ENCODE assay signal across 17 cellular contexts in the genomic region with DNA sequence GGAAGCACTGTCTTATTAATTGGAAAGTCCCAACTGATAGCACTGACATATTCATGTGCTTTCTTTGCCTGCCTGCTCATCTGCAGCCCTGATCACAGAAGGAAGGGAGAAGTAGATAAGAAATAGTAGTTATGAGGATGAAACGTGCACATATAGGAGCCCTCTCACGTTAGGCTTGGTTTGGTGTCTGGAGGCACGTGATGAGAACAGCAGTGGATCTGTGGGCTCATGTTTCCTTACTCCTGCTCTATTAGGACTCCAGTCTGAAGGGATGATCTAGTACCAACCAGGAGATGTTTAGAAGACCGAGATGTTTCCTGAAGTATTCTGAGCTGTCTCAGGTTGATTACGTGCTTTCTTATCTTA.
A peak's percentile ranks its signal among the peaks of the same experiment; 100 is the strongest.
DNase-seq lines count a peak whose midpoint lies in the region; ATAC-seq and TF ChIP-seq lines count a peak whose summit lies in the region.
"Had no signal": no experiment of that assay in that cellular context is flagged by ENCODE, and none has a peak within 500 bp of the region (broad histone marks: within the 10 kb centered on the region; RNA-seq: fewer than 3 reads in every experiment).

No MANE protein-coding gene starts in this region.

- H3K27ac Mint-ChIP-seq in activated naive CD8-positive, alpha-beta T cell treated with anti-CD3 and anti-CD28 coated beads for 36 hours, result peak overlapping the region; percentile 40
- H3K27ac Mint-ChIP-seq: activated naive CD8-positive, alpha-beta T cell treated with anti-CD3 and anti-CD28 coated beads, Interleukin-2, amount 10 ng/mL, durations not matched to agents 7 days and 5 days; T-helper 1 cell treated with Interleukin-12 subunit alpha and Interleukin-12 subunit beta and Interleukin-4 antibody, amounts not matched to agents 30 μg/mL and 1 μg/mL, for 36 hours had no signal

- H3K4me1 ChIP-seq in neutrophil (ENCODE audit: control insufficient read depth in 1 of 2, insufficient read depth in 1 of 2, low read depth in 1 of 2, low read length in 1 of 2) (peaks cover 17 to 26% of the 10 kb centered on the region in 2 experiments), right cardiac atrium (ENCODE audit: control insufficient read depth, insufficient read depth, low read length) (peaks cover 25% of the 10 kb centered on the region)

- H3K36me3 Mint-ChIP-seq in activated naive CD8-positive, alpha-beta T cell treated with anti-CD3 and anti-CD28 coated beads for 36 hours, result peaks cover 19% of the 10 kb centered on the region

- peak; percentile 29 for ATAC-seq in HG02759 (IDR thresholded peaks at IDR 0.05; ENCODE audit: unreplicated experiment)
- ATAC-seq in right cardiac atrium, result no peak
- no peak for ATAC-seq in GM18517 (IDR thresholded peaks at IDR 0.05; ENCODE audit: unreplicated experiment)
- ATAC-seq: foreskin keratinocyte had no signal

- H3K36me3 ChIP-seq in neutrophil, result no peaks in the 10 kb centered on the region
- H3K36me3 ChIP-seq: ovary, sigmoid colon had no signal

- intact Hi-C loops in right cardiac atrium (cut with DNase I), result no loop called here

- no peaks in the 10 kb centered on the region for H3K9me3 Mint-ChIP-seq in activated naive CD8-positive, alpha-beta T cell treated with anti-CD3 and anti-CD28 coated beads for 36 hours
- H3K9me3 Mint-ChIP-seq: T-helper 1 cell treated with Interleukin-12 subunit alpha and Interleukin-12 subunit beta and Interleukin-4 antibody, amounts not matched to agents 30 μg/mL and 1 μg/mL, for 36 hours had no signal

- H3K4me3 Mint-ChIP-seq in activated naive CD8-positive, alpha-beta T cell treated with anti-CD3 and anti-CD28 coated beads for 36 hours, result no peak overlapping the region
- H3K4me3 Mint-ChIP-seq: activated naive CD8-positive, alpha-beta T cell treated with anti-CD3 and anti-CD28 coated beads, Interleukin-2, amount 10 ng/mL, durations not matched to agents 7 days and 5 days; T-helper 1 cell treated with Interleukin-12 subunit alpha and Interleukin-12 subunit beta and Interleukin-4 antibody, amounts not matched to agents 30 μg/mL and 1 μg/mL, for 36 hours had no signal

- H3K9me3 ChIP-seq in neutrophil (no peaks in the 10 kb centered on the region), right cardiac atrium (ENCODE audit: control insufficient read depth, low read length) (no peaks in the 10 kb centered on the region)
- H3K9me3 ChIP-seq: ovary, sigmoid colon had no signal

- H3K27ac ChIP-seq in neutrophil (peak overlapping the region; percentile 83), right cardiac atrium (ENCODE audit: low read length) (no peak overlapping the region)
- H3K27ac ChIP-seq: 22Rv1, foreskin keratinocyte, ovary, sigmoid colon had no signal

- DNase-seq in NCI-H2171 treated with DMSO at 0.1 percent for 48 hours (lab: John Stamatoyannopoulos, UW), result peak; percentile 23
- DNase-seq in NCI-H2171 (lab: John Stamatoyannopoulos, UW), result no peak
- DNase-seq in activated naive CD8-positive, alpha-beta T cell treated with anti-CD3 and anti-CD28 coated beads for 36 hours, result no peak
- no peak for DNase-seq in NCI-H524 treated with DMSO at 0.1 percent for 48 hours (lab: John Stamatoyannopoulos, UW)
- no peak for DNase-seq in right cardiac atrium
- DNase-seq: activated CD4-positive, CD25-positive, alpha-beta regulatory T cell treated with anti-CD3 and anti-CD28 coated beads, Interleukin-2, amount 50 U/mL, for 72 hours; activated CD8-positive, alpha-beta memory T cell treated with anti-CD3 and anti-CD28 coated beads, Interleukin-2, amount 50 U/mL, for 48 hours; activated naive CD8-positive, alpha-beta T cell treated with anti-CD3 and anti-CD28 coated beads, Interleukin-2, amount 10 ng/mL, durations not matched to agents 7 days and 5 days; AML-193; foreskin keratinocyte; ovary; sigmoid colon had no signal

- H3K27me3 ChIP-seq in neutrophil, result no peaks in the 10 kb centered on the region
- H3K27me3 ChIP-seq in right cardiac atrium (ENCODE audit: control insufficient read depth, insufficient read depth), result no peaks in the 10 kb centered on the region
- H3K27me3 ChIP-seq: foreskin keratinocyte, ovary, sigmoid colon had no signal

- no peak for TF ChIP-seq CTCF in neutrophil (IDR thresholded peaks at IDR 0.05)

- H3K4me1 Mint-ChIP-seq in activated naive CD8-positive, alpha-beta T cell treated with anti-CD3 and anti-CD28 coated beads for 36 hours, result peaks cover 78% of the 10 kb centered on the region

- no peak overlapping the region for H3K4me3 ChIP-seq in neutrophil (ENCODE audit: low read depth in 1 of 2, low read length in 1 of 2)
- no peak overlapping the region for H3K4me3 ChIP-seq in right cardiac atrium (ENCODE audit: low read length)
- H3K4me3 ChIP-seq: ovary, sigmoid colon had no signal

- H3K27me3 Mint-ChIP-seq in activated naive CD8-positive, alpha-beta T cell treated with anti-CD3 and anti-CD28 coated beads for 36 hours, result no peaks in the 10 kb centered on the region
- H3K27me3 Mint-ChIP-seq: activated naive CD8-positive, alpha-beta T cell treated with anti-CD3 and anti-CD28 coated beads, Interleukin-2, amount 10 ng/mL, durations not matched to agents 7 days and 5 days had no signal

- WGBS in right cardiac atrium, result 65% methylated on average over 5 of the region's 5 CpGs
